In the genomic region with DNA sequence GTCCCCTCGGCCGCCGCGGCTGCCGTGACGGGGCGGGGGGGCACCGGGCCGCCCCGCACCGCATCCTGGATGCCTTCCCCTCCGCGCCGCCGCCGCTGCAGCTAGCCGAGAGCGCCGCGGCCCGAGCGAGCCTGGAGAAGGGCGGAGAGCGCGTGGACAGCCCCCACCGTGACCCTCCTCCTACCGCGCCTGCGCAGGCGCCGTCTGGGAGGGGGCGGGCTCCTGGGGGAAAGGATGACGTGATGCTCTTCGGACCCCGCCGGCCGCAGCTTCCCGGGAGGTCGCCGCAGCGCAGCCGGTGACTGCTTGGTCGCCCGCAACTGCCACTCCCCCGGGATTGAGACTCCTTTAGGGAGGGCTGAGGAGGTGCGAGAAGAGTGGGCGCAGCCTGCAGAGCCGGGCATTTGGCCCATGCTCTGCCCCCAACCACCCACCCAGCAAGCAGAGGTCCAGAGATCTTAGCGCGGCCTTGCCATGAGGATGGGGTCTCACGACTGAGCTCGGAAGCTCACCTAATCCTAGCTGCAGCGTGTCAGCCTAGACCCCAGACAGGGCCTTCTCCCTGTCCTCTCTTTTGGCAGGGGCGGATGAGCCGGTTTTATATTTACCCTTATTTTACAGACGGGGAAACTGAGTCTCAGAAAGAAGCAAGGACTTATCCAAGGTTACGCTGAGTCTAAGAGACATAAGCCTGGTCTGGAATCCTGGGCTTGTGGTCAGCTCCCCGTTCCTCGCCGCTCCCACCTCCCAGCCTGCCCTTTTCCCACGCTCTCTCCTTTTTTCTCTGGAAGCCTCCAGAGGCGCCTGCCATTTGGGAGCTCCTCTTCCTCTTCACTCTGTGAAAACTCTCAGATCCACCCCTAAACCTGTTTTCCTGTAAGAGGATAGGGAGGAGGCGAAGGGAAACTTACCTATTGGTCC, we compare ENCODE assay signal across 7 cellular contexts. TPM values are rescaled to one million over a fixed set of nuclear protein-coding genes. Genes with fewer than 3 reads are reported as not detected.
DNase-seq lines count a peak whose midpoint lies in the region; ATAC-seq and TF ChIP-seq lines count a peak whose summit lies in the region.

DENND5A (minus strand) TSS at position 140 of the 921 bp plus-strand sequence. CDS start 281 bp downstream, outside the sequence.

- CTCF ChIA-PET in activated CD8-positive, alpha-beta memory T cell treated with anti-CD3 and anti-CD28 coated beads for 36 hours (lab: Charles Lee): interaction anchor here (0.6 to 1.5 kb wide), 2 partner anchors 10 to 107 kb away, joined by 3 to 5 read pairs; no protein-coding TSS in a partner anchor

- H3K4me3 ChIP-seq in effector memory CD4-positive, alpha-beta T cell (ENCODE audit: insufficient read depth, low read depth, low read length, poor library complexity, severe bottlenecking): peak within 1 kb of the TSS; percentile 85

- H3K27me3 ChIP-seq in effector memory CD4-positive, alpha-beta T cell (replicated peaks; ENCODE audit: control insufficient read depth, insufficient read depth, low read length, poor library complexity, severe bottlenecking): no peaks in the 10 kb centered on the region

- POLR2A ChIA-PET in activated CD8-positive, alpha-beta memory T cell treated with anti-CD3 and anti-CD28 coated beads for 36 hours (lab: Charles Lee): interaction anchor here (0.9 to 1.9 kb wide), 3 partner anchors 89 to 195 kb away, joined by 4 to 11 read pairs (median 4); partner anchors contain the start of genes IPO7 and ZNF143

- peaks cover 15% of the 10 kb centered on the region for H3K4me1 ChIP-seq in effector memory CD4-positive, alpha-beta T cell (ENCODE audit: control insufficient read depth, insufficient read depth, low read length, poor library complexity, severe bottlenecking)

- ATAC-seq in GM18505 (IDR thresholded peaks at IDR 0.05; ENCODE audit: unreplicated experiment): peak; percentile 60
- ATAC-seq in HG03432 (IDR thresholded peaks at IDR 0.05; ENCODE audit: unreplicated experiment): peak; percentile 55

- peak; percentile 86 for DNase-seq in NCI-H748 (lab: John Stamatoyannopoulos, UW; ENCODE audit: unreplicated experiment)
- DNase-seq in effector memory CD4-positive, alpha-beta T cell: peak; percentile 18 to 45 (median 34)
- peak; percentile 91 to 93 for DNase-seq in lung microvascular endothelial cell (ENCODE audit: low read depth in 2 of 2)
- DNase-seq in stimulated activated CD4-positive, alpha-beta T cell treated with anti-CD3 and anti-CD28 coated beads, TNF-alpha, amount 100 ng/mL, for 48 hours (ENCODE audit: low read depth in 3 of 3): peak in 2 of 3 donors; percentile 30 to 45

- TF ChIP-seq POLR2A in GM18505 (IDR thresholded peaks at IDR 0.05; ENCODE audit: borderline replicate concordance, extremely low read depth, insufficient read depth, insufficient read length): peak; percentile 52

- peak within 1 kb of the TSS; percentile 69 for H3K27ac ChIP-seq in effector memory CD4-positive, alpha-beta T cell (ENCODE audit: insufficient read depth, low read length, poor library complexity, severe bottlenecking)

- no peaks in the 10 kb centered on the region for H3K36me3 ChIP-seq in effector memory CD4-positive, alpha-beta T cell (ENCODE audit: control insufficient read depth, insufficient read depth, low read length)

- H3K9me3 ChIP-seq in effector memory CD4-positive, alpha-beta T cell (ENCODE audit: control insufficient read depth, low read length): no peaks in the 10 kb centered on the region

RNA-seq across cellular contexts. Expression of gene DENND5A, which starts in this region (rescaled TPM):
- 10 to 100 TPM; 22.0 to 25.2 TPM for total RNA-seq in activated CD8-positive, alpha-beta memory T cell treated with anti-CD3 and anti-CD28 coated beads for 36 hours
- 94.1 and 114 TPM in 2 replicates for total RNA-seq in lung microvascular endothelial cell

Comparison
In these comparisons a context has a peak if more than half of its experiments do, and no peak if none do; other contexts are left out.
1. Peak in every context shown above with its lines: DNase-seq, ATAC-seq, H3K4me3 ChIP-seq and H3K27ac ChIP-seq.
2. DNase-seq: peak in every context shown above with its lines; median percentile 92 in lung microvascular endothelial cell; 86 in NCI-H748; 38 in stimulated activated CD4-positive, alpha-beta T cell treated with anti-CD3 and anti-CD28 coated beads, TNF-alpha, amount 100 ng/mL, for 48 hours; 34 in effector memory CD4-positive, alpha-beta T cell.